ENCODE assay signal across 1 cellular context in the genomic region with DNA sequence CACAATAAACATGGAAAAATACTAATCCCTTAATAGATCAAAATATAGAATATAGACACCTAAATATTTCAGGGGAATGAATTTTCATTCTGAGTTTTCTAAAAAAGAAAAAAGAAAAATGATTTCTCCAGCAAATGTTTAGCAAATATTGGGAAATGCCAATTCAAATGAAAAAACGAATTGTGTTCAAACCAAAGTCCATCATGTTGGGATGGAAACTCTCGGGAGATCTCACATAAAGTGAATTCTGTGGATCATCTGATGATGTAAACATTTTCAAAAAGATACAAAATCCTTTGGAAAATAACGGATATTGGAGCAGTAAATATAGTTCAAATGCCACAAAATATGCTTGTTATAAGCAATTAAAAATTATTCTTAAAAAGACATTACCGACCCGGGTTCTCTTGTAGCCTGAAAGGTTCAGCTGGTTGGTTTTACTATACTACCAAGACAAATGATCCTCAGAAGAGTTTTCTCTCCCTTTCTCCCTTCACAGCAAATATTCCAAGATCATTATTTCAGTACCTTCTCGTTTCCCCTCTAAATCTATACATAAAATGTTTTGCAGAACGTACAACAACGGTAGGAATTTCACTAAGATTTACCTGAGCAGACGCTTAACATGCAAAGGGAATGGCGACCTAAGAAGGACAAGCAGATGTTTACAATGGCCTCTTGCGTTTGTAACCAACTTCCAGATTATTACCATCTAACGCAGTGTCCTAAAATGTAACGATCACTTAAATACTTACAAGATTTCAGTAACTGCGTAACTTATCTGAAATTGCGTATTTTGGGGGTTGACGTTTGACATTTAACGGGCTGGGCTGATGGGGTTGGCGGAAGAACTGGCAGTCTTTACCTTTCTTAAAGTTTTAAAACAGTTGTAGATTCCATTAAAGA.
TF ChIP-seq lines count a peak whose summit lies in the region.

No MANE protein-coding gene starts in this region.

TF ChIP-seq in K562, 482 proteins besides CTCF, POLR2A, EP300 and RAD21:
- TF ChIP-seq, protein P1, sequence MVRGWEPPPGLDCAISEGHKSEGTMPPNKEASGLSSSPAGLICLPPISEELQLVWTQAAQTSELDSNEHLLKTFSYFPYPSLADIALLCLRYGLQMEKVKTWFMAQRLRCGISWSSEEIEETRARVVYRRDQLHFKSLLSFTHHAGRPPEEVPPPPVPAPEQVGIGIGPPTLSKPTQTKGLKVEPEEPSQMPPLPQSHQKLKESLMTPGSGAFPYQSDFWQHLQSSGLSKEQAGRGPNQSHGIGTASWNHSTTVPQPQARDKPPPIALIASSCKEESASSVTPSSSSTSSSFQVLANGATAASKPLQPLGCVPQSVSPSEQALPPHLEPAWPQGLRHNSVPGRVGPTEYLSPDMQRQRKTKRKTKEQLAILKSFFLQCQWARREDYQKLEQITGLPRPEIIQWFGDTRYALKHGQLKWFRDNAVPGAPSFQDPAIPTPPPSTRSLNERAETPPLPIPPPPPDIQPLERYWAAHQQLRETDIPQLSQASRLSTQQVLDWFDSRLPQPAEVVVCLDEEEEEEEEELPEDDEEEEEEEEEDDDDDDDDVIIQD (CRISPR knock-in tag; IDR thresholded peaks at IDR 0.05) = no peak
- TF ChIP-seq KDM5B (IDR thresholded peaks at IDR 0.05; ENCODE audit: insufficient replicate concordance, low read depth, low read length) (no peak), RNF2 (IDR thresholded peaks at IDR 0.05) (peak; percentile 36; the same call in 1 of the 2 replicates), NCOA6 (IDR thresholded peaks at IDR 0.05) (no peak), ZNF830 (CRISPR knock-in tag; IDR thresholded peaks at IDR 0.05) (no peak), KLF16 (IDR thresholded peaks at IDR 0.05) (no peak), ZNF239 (CRISPR knock-in tag; IDR thresholded peaks at IDR 0.05) (peak; percentile 85), PCBP1 (IDR thresholded peaks at IDR 0.05; ENCODE audit: low read depth, low read length, poor library complexity, severe bottlenecking) (no peak), RHOXF2B (CRISPR knock-in tag; conservative IDR thresholded peaks at IDR 0.05) (no peak), ZNF695 (CRISPR knock-in tag; IDR thresholded peaks at IDR 0.05) (no peak), CBFA2T3 (IDR thresholded peaks at IDR 0.05) (no peak), ILK (tag; IDR thresholded peaks at IDR 0.05; ENCODE audit: borderline replicate concordance, low read depth) (no peak), TAF1 (IDR thresholded peaks at IDR 0.05; ENCODE audit: control insufficient read depth, extremely low read depth, insufficient read depth, low read length, severe bottlenecking) (no peak), U2AF1 (optimal IDR thresholded peaks at IDR 0.05; ENCODE audit: low read depth, low read length) (no peak)
- TF ChIP-seq, protein P2, sequence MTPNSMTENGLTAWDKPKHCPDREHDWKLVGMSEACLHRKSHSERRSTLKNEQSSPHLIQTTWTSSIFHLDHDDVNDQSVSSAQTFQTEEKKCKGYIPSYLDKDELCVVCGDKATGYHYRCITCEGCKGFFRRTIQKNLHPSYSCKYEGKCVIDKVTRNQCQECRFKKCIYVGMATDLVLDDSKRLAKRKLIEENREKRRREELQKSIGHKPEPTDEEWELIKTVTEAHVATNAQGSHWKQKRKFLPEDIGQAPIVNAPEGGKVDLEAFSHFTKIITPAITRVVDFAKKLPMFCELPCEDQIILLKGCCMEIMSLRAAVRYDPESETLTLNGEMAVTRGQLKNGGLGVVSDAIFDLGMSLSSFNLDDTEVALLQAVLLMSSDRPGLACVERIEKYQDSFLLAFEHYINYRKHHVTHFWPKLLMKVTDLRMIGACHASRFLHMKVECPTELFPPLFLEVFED (CRISPR knock-in tag; conservative IDR thresholded peaks at IDR 0.05) = no peak
